Comparison of ENCODE assay signal across 7 cellular contexts in the genomic region with DNA sequence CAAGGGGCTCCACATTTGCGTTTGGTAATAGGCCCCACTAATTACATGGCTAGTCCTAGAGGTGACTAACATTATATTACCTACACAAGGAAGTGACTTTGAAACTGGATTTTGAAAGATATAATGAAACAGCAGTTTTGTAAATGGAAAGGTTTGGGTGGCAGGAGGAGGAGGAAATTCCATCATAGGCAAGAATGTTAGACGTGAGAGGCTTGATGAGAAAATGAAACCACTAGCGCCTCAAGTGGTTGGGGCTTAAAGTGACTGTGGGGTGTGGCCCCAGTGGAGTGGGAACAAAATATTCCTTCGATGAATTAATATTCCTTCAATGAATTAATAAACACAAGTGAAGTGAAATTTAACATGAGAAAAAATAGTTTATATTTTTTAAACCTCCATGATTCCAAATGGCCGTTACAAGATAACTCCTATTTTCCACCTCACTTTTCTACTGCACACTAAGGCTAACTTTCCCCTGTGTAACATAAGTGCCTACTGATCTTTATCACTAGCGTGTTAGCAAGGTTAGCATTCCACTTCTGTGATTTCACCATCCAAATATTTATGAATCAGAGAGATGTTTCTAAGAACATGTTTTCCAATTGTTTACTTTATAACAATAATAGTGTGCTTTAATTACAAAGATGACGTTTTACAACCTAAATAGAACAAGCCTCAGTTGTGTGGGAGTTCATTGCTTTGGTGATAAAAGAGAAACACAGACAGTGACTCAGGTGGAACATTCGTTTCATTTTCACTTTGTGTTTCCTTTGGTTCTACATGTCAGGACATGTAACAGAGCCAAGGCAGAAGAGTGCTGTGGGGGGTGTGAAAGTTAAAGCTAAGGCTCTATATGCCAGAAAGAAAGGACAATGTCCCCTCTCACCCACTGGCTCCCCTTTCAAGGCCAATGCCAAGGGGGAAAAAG. TPM values are rescaled to one million over a fixed set of nuclear protein-coding genes. Genes with fewer than 3 reads are reported as not detected.
DNase-seq lines count a peak whose midpoint lies in the region; ATAC-seq, FAIRE-seq and TF ChIP-seq lines count a peak whose summit lies in the region.

No MANE protein-coding gene starts in this region.

- H3K4me1 ChIP-seq in neural progenitor cell = peaks cover 9% of the 10 kb centered on the region

- no peaks in the 10 kb centered on the region for H3K9me3 Mint-ChIP-seq in neural progenitor cell

- no peak overlapping the region for H3K27ac Mint-ChIP-seq in neural progenitor cell

- H3F3A ChIP-seq in neural progenitor cell (ENCODE audit: low read depth) = no peaks in the 10 kb centered on the region

- H3K9ac ChIP-seq in neural progenitor cell = no peak overlapping the region

- H3K79me2 ChIP-seq in neural progenitor cell (ENCODE audit: low read depth) = no peaks in the 10 kb centered on the region

- no peaks in the 10 kb centered on the region for H3K36me3 Mint-ChIP-seq in neural progenitor cell

- DNase-seq in GM12865 (ENCODE audit: low read depth) (peak; percentile 89), HT1080 (ENCODE audit: low read depth) (peak; percentile 93), neural progenitor cell (ENCODE audit: low spot score) (no peak), NCI-H2107 treated with DMSO at 0.1 percent for 48 hours (lab: John Stamatoyannopoulos, UW; ENCODE audit: unreplicated experiment) (no peak)

- no peak overlapping the region for H3K4me3 Mint-ChIP-seq in neural progenitor cell

- H3K4me3 ChIP-seq in GM12865 (ENCODE audit: low read depth, low read length) = peak overlapping the region; percentile 20
- H3K4me3 ChIP-seq in neural progenitor cell = no peak overlapping the region

- H3K4me2 ChIP-seq in neural progenitor cell = no peak overlapping the region

- no peaks in the 10 kb centered on the region for H3K36me3 ChIP-seq in neural progenitor cell

- peaks cover 11% of the 10 kb centered on the region for H3K27me3 Mint-ChIP-seq in neural progenitor cell (ENCODE audit: insufficient read depth, low read depth)

- FAIRE-seq in TTC549 (lab: Jason Lieb, UNC) (peak; percentile 88), endometrium (lab: Jason Lieb, UNC) (peak; percentile 90)

- no peak overlapping the region for H2AFZ ChIP-seq in neural progenitor cell (replicated peaks)

- H3K27ac ChIP-seq in neural progenitor cell = no peak overlapping the region

- H3K9me3 ChIP-seq in neural progenitor cell (ENCODE audit: low read depth) = no peaks in the 10 kb centered on the region

- TF ChIP-seq CTCF in GM12865 (IDR thresholded peaks at IDR 0.05; ENCODE audit: insufficient read depth, low read depth, low read length, missing control alignments) (peak; percentile 38), neural progenitor cell (IDR thresholded peaks at IDR 0.05) (peak; percentile 60)

- ATAC-seq in GM21576 (IDR thresholded peaks at IDR 0.05; ENCODE audit: unreplicated experiment) = peak; percentile 91

- H3K27me3 ChIP-seq in neural progenitor cell = peaks cover 18% of the 10 kb centered on the region

- no peaks in the 10 kb centered on the region for H4K20me1 ChIP-seq in neural progenitor cell (ENCODE audit: low read depth)

- peaks cover 24% of the 10 kb centered on the region for H3K4me1 Mint-ChIP-seq in neural progenitor cell

RNA-seq across cellular contexts. Expression of a gene that starts 12.5 kb away (rescaled TPM):
- total RNA-seq in HT1080 (2014; rRNA removed; shearing (Covaris generic)) = 2.6 and 4.9 TPM in 2 replicates
- polyA plus RNA-seq in HT1080 (2015; cell fraction: cytosol; rRNA removed) = 12.6 and 13.3 TPM in 2 replicates
- 12.0 and 12.8 TPM in 2 replicates for polyA plus RNA-seq in HT1080 (2015; cell fraction: nucleus; rRNA removed)
- 7.2 and 7.8 TPM in 2 replicates for total RNA-seq in neural progenitor cell (ENCODE audit: low replicate concordance)

Comparison
In these comparisons a context has a peak if more than half of its experiments do, and no peak if none do; other contexts are left out.
1. DNase-seq: peak in GM12865 (single experiment) and HT1080 (single experiment); none in neural progenitor cell (single experiment) and NCI-H2107 treated with DMSO at 0.1 percent for 48 hours (single experiment).